Comparison of ENCODE assay signal across 8 cellular contexts in the genomic region with DNA sequence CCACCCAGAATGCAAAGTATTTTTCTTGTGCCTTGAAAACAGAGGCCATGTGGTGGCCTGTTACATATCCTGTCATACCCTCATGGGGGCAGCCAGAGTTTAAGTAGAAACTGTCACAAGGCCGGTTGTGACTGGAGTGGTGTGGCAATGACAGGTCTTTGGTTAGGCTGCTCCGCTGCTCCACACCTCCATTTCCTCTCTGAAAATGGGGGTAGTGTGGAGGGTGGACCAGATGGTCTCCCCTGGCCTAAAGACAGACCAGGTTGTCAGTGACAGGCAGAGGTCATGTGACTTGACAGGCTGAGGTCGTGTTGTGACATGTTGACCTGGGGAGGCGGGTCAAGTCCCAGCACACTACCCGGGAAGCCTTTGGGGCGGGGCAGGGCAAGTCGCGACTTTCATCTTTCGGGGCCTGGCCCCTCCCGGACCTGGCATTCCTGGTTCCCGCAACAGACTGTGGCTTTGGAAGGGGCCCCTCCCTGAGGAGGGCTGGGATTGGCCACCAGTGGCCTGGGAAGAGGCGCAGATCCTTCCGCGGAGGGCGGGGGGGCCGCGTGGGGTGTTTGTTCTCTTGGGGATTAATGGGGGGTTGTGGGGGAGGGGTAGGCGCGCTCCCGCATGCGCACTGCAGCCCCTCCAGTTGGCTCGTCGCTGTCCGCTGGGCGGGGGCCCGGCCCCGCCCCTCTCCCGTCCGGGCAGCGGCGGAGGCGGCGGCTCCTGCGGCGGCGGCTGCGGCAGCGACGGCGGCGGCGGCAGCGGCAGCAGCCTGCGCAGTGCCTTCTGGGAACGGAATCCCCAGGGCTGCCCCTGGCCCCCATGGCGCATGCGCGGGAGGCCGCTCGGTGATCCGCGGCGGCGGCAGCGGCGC. TPM values are rescaled to one million over a fixed set of nuclear protein-coding genes. Genes with fewer than 3 reads are reported as not detected.
DNase-seq lines count a peak whose midpoint lies in the region; TF ChIP-seq lines count a peak whose summit lies in the region.

A gene with protein sequence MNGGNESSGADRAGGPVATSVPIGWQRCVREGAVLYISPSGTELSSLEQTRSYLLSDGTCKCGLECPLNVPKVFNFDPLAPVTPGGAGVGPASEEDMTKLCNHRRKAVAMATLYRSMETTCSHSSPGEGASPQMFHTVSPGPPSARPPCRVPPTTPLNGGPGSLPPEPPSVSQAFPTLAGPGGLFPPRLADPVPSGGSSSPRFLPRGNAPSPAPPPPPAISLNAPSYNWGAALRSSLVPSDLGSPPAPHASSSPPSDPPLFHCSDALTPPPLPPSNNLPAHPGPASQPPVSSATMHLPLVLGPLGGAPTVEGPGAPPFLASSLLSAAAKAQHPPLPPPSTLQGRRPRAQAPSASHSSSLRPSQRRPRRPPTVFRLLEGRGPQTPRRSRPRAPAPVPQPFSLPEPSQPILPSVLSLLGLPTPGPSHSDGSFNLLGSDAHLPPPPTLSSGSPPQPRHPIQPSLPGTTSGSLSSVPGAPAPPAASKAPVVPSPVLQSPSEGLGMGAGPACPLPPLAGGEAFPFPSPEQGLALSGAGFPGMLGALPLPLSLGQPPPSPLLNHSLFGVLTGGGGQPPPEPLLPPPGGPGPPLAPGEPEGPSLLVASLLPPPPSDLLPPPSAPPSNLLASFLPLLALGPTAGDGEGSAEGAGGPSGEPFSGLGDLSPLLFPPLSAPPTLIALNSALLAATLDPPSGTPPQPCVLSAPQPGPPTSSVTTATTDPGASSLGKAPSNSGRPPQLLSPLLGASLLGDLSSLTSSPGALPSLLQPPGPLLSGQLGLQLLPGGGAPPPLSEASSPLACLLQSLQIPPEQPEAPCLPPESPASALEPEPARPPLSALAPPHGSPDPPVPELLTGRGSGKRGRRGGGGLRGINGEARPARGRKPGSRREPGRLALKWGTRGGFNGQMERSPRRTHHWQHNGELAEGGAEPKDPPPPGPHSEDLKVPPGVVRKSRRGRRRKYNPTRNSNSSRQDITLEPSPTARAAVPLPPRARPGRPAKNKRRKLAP (plus strand): TSS at position 806 of the 868 bp plus-strand sequence. CDS start 1,480 bp downstream, outside the sequence.

- H3K4me1 ChIP-seq in stomach smooth muscle (ENCODE audit: control insufficient read depth, insufficient read depth, low read length), result peaks cover 70% of the 10 kb centered on the region

- no peaks in the 10 kb centered on the region for H3K27me3 ChIP-seq in stomach smooth muscle (ENCODE audit: control insufficient read depth in 1 of 2, insufficient read depth in 2 of 2, low read length in 2 of 2)

- no peaks in the 10 kb centered on the region for H3K9me3 ChIP-seq in stomach smooth muscle (ENCODE audit: control insufficient read depth in 2 of 2, low read length in 2 of 2)

- H3K9ac ChIP-seq in stomach smooth muscle (ENCODE audit: low read length in 2 of 2), result peak within 1 kb of the TSS; percentile 69 to 93

- H3K4me3 Mint-ChIP-seq in neural crest cell, result peak within 1 kb of the TSS; percentile 100

- peaks cover 14 to 20% of the 10 kb centered on the region in 2 donors for H3K36me3 ChIP-seq in stomach smooth muscle (ENCODE audit: control insufficient read depth in 2 of 2, insufficient read depth in 2 of 2, low read length in 2 of 2)

- DNase-seq in EL (peak; percentile 96), H4 (ENCODE audit: low spot score) (peak; percentile 79), LNCaP clone FGC (ENCODE audit: low read depth) (peak; percentile 64), SHP77 (lab: John Stamatoyannopoulos, UW) (peak; percentile 71 to 81), fibroblast of the conjunctiva (ENCODE audit: low read depth) (peak; percentile 88), neural crest cell (ENCODE audit: low read depth, low spot score) (peak; percentile 84)
- DNase-seq in activated effector memory CD4-positive, alpha-beta T cell treated with Interleukin-2 at 50 U/mL for 16 hours, result peak; percentile 87

- no peak for TF ChIP-seq CTCF in LNCaP clone FGC (IDR thresholded peaks at IDR 0.05; ENCODE audit: control insufficient read depth, extremely low read depth, insufficient read depth)
- no peak for TF ChIP-seq CTCF in neural crest cell (conservative IDR thresholded peaks at IDR 0.05)

- peaks cover 16% of the 10 kb centered on the region for H3K36me3 Mint-ChIP-seq in neural crest cell (ENCODE audit: low read depth)

- peaks cover 18% of the 10 kb centered on the region for H3K27me3 Mint-ChIP-seq in neural crest cell (ENCODE audit: low read depth)

- peaks cover 60% of the 10 kb centered on the region for H3K4me1 Mint-ChIP-seq in neural crest cell

- H3K4me3 ChIP-seq in LNCaP clone FGC (ENCODE audit: low read depth, low read length) (peak within 1 kb of the TSS; percentile 90), stomach smooth muscle (ENCODE audit: low read length in 2 of 2) (peak within 1 kb of the TSS; percentile 67 to 86)

- H3K27ac Mint-ChIP-seq in neural crest cell (ENCODE audit: unreplicated experiment), result peak within 1 kb of the TSS; percentile 98

- H3K27ac ChIP-seq in stomach smooth muscle (ENCODE audit: low read length), result peak within 1 kb of the TSS; percentile 100

- H3K9me3 Mint-ChIP-seq in neural crest cell, result no peaks in the 10 kb centered on the region

RNA-seq across cellular contexts. Expression of the gene that starts here (rescaled TPM):
- 1.5 and 3.1 TPM in 2 replicates for total RNA-seq in H4 (2014; rRNA removed; shearing (Covaris generic))
- 90.4 and 91.3 TPM in 2 replicates for total RNA-seq in neural crest cell

Comparison
In these comparisons a context has a peak if more than half of its experiments do, and no peak if none do; other contexts are left out.
1. Peak in every context shown above with its lines: DNase-seq, H3K4me3 ChIP-seq and H3K27ac ChIP-seq.
2. RNA of the gene that starts here (total RNA-seq): 90.4 to 91.3 TPM in neural crest cell; 1.5 to 3.1 TPM in H4; every median in the first group is over 10 times any median in the second.